9 cellular contexts compared by ENCODE assay signal in the genomic region with DNA sequence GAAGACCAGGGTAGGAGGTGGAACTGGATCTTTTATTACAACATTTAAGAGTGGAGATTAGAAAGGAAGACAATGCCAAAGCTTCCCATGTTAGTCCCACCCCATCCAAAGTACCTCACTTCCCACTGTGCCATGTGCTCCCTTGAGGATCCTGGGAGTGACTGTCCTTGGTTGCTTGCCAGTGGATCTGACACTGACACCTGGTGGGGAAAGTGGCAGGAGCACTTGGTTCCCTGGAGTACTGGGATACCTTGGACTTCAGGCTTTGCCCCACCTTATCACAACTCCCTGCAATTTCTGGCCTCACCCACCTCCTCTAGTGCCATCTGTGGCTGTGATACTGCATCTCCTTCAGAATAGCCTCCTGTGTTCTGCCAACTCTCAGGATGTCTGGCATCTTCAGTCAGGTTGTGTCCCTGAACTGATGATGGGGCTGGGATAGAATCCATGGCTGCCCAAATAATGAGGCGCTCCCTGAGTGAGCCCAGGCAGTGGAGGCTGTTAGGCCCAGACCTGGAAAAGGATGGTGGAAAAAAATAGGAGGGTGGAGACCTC. TPM values are rescaled to one million over a fixed set of nuclear protein-coding genes. Genes with fewer than 3 reads are reported as not detected.
DNase-seq lines count a peak whose midpoint lies in the region; ATAC-seq and TF ChIP-seq lines count a peak whose summit lies in the region.
"Had no signal": no experiment of that assay in that cellular context is flagged by ENCODE, and none has a peak within 500 bp of the region (broad histone marks: within the 10 kb centered on the region; RNA-seq: fewer than 3 reads in every experiment).

No MANE protein-coding gene starts in this region.

- H3K9me3 Mint-ChIP-seq in MCF 10A (ENCODE audit: unreplicated experiment) = no peaks in the 10 kb centered on the region

- H3K36me3 Mint-ChIP-seq in MCF 10A (ENCODE audit: insufficient read depth, unreplicated experiment) = peaks cover 48% of the 10 kb centered on the region

- H3K27me3 ChIP-seq in A673 (replicated peaks; ENCODE audit: insufficient read depth, low read depth, low read length, poor library complexity) = no peaks in the 10 kb centered on the region
- H3K27me3 ChIP-seq in right lobe of liver = no peaks in the 10 kb centered on the region

- peak overlapping the region; percentile 85 for H3K4me3 Mint-ChIP-seq in MCF 10A (ENCODE audit: unreplicated experiment)

- CTCF ChIA-PET in A673 (lab: Charles Lee) (no interaction called here), MCF 10A (lab: Yijun Ruan, JAX) (interaction anchor here (0.7 to 4.5 kb wide), 7 partner anchors 9 to 338 kb away, joined by 3 to 40 read pairs (median 6); a partner anchor contains a TSS)

- peak; percentile 1 for TF ChIP-seq POLR2A in right lobe of liver (IDR thresholded peaks at IDR 0.05)

- peaks cover 18% of the 10 kb centered on the region for H3K4me1 Mint-ChIP-seq in MCF 10A (ENCODE audit: insufficient read depth, unreplicated experiment)

- no peaks in the 10 kb centered on the region for H3K9me3 ChIP-seq in A673 (ENCODE audit: low read depth, low read length, poor library complexity, severe bottlenecking)
- no peaks in the 10 kb centered on the region for H3K9me3 ChIP-seq in right lobe of liver

- WGBS in right lobe of liver (ENCODE audit: insufficient coverage, low coverage, low lambda C conversion rate, missing lambda C conversion rate) = 80% methylated on average over 1 of the region's 1 CpG

- H3K4me3 ChIP-seq in A673 (ENCODE audit: low read depth, low read length, poor library complexity, severe bottlenecking) = no peak overlapping the region
- peak overlapping the region; percentile 70 for H3K4me3 ChIP-seq in GM12865 (ENCODE audit: low read depth, low read length)
- no peak overlapping the region for H3K4me3 ChIP-seq in right lobe of liver

- H3K27ac ChIP-seq in A673 (ENCODE audit: low read depth, low read length, poor library complexity, severe bottlenecking) (peak overlapping the region; percentile 41), right lobe of liver (no peak overlapping the region)

- no TSS peak for BruUV-seq in A673 (replicated peaks; lab: Mats Ljungman, UMichigan)
- BruUV-seq in MCF 10A (replicated peaks; lab: Mats Ljungman, UMichigan) = no TSS peak

- peak; percentile 79 for DNase-seq in A673 (ENCODE audit: low spot score)
- no peak for DNase-seq in GM12865 (ENCODE audit: low read depth)
- peak; percentile 52 for DNase-seq in NCI-H510A (lab: John Stamatoyannopoulos, UW)
- DNase-seq in MCF 10A (ENCODE audit: unreplicated experiment) = peak; percentile 83
- DNase-seq in right lobe of liver = peak; percentile 54 to 78 (median 69)
- DNase-seq in stimulated activated CD4-positive, alpha-beta T cell treated with anti-CD3 and anti-CD28 coated beads, Interleukin-12 subunit alpha, Interleukin-12 subunit beta, amount 100 ng/mL, for 4 hours = no peak
- no peak for DNase-seq in KG1 (lab: John Stamatoyannopoulos, UW)

- H3K4me1 ChIP-seq in A673 (ENCODE audit: insufficient read depth, low read length, poor library complexity, severe bottlenecking) (peaks cover 11% of the 10 kb centered on the region), right lobe of liver (peaks cover 0 to 7% (median 2%) of the 10 kb centered on the region in 4 donors)

- peak overlapping the region; percentile 67 for H3K27ac Mint-ChIP-seq in MCF 10A (ENCODE audit: low read depth, unreplicated experiment)

- POLR2A ChIA-PET in A673 (lab: Charles Lee; ENCODE audit: low non-redundant PET) (no interaction called here), MCF 10A (lab: Yijun Ruan, JAX) (interaction anchor here (0.8 to 7.9 kb wide), 8 partner anchors 14 to 651 kb away, joined by 3 to 162 read pairs (median 7); a partner anchor contains a TSS)

- peak; percentile 51 to 64 (median 56) for ATAC-seq in right lobe of liver
- ATAC-seq in HG03095 (IDR thresholded peaks at IDR 0.05; ENCODE audit: unreplicated experiment) = no peak

- H3K36me3 ChIP-seq in A673 (ENCODE audit: insufficient read depth, low read length, poor library complexity, severe bottlenecking) (peaks cover 29% of the 10 kb centered on the region), right lobe of liver (peaks cover 10 to 34% (median 25%) of the 10 kb centered on the region in 4 donors)

- H3K27me3 Mint-ChIP-seq in MCF 10A (ENCODE audit: insufficient read depth, unreplicated experiment) = no peaks in the 10 kb centered on the region

- intact Hi-C loops in A673 (cut with micrococcal nuclease; ENCODE audit: unreplicated experiment) (no loop called here), MCF 10A (cut with micrococcal nuclease) (no loop called here), right lobe of liver (cut with DNase I) (no loop called here)

- peak; percentile 46 for TF ChIP-seq CTCF in A673 (conservative IDR thresholded peaks at IDR 0.05; ENCODE audit: low read depth, low read length)
- peak; percentile 14 for TF ChIP-seq CTCF in GM12865 (IDR thresholded peaks at IDR 0.05; ENCODE audit: insufficient read depth, low read depth, low read length, missing control alignments)
- no peak for TF ChIP-seq CTCF in MCF 10A (IDR thresholded peaks at IDR 0.05; ENCODE audit: unreplicated experiment)
- TF ChIP-seq CTCF in right lobe of liver (IDR thresholded peaks at IDR 0.05) = peak; percentile 36 to 64 (median 55)

RNA-seq across cellular contexts. Expression of a gene that starts 1.3 kb away (rescaled TPM):
- total RNA-seq in A673 (2021) (1.7 and 3.0 TPM in 2 replicates), MCF 10A (2022) (0.61 and 0.86 TPM in 2 replicates), right lobe of liver (1 to 10 TPM in 5 of 6 experiments, under 1 TPM in 1; 0.39 to 2.0 (median 1.7) TPM)

RNA-seq across cellular contexts. Expression of a gene that starts 16.6 kb away (rescaled TPM):
- 632 and 654 TPM in 2 replicates for total RNA-seq in A673 (2021)
- total RNA-seq in MCF 10A (2022) = 697 and 717 TPM in 2 replicates
- total RNA-seq in right lobe of liver = 100 to 1,000 TPM; 454 to 694 (median 611) TPM

RNA-seq across cellular contexts. Expression of a gene that starts 24.5 kb away (rescaled TPM):
- total RNA-seq in A673 (2021) (0.33 TPM in 1 of 2 replicates, not detected in the other), MCF 10A (2022) (0.20 TPM in 1 of 2 replicates, not detected in the other), right lobe of liver (under 1 TPM in 2 of 6 experiments, not detected in 4; 0.22 to 0.26 TPM)
- total RNA-seq: mononuclear cell had no signal

RNA-seq across cellular contexts. Expression of a gene that starts 24.9 kb away (rescaled TPM):
- total RNA-seq in A673 (2021) (33.6 and 34.9 TPM in 2 replicates), MCF 10A (2022) (31.1 and 34.5 TPM in 2 replicates), right lobe of liver (10 to 100 TPM in 3 of 6 experiments, 1 to 10 TPM in 3; 6.1 to 17.4 (median 9.1) TPM)

RNA-seq across cellular contexts. Expression of a gene that starts 29.2 kb away (rescaled TPM):
- total RNA-seq in A673 (2021) (421 and 430 TPM in 2 replicates), MCF 10A (2022) (630 and 765 TPM in 2 replicates), right lobe of liver (100 to 1,000 TPM; 203 to 511 (median 317) TPM)

Comparison
In these comparisons a context has a peak if more than half of its experiments do, and no peak if none do; other contexts are left out.
1. DNase-seq: peak in A673 (single experiment), NCI-H510A (single experiment), MCF 10A (single experiment) and right lobe of liver (3 of 3); none in GM12865 (single experiment), stimulated activated CD4-positive, alpha-beta T cell treated with anti-CD3 and anti-CD28 coated beads, Interleukin-12 subunit alpha, Interleukin-12 subunit beta, amount 100 ng/mL, for 4 hours (single experiment) and KG1 (single experiment).